ENCODE assay signal across 12 cellular contexts in genomic region chr17:83161298-83162034, GRCh38.
DNase-seq lines count a peak whose midpoint lies in the region; ATAC-seq and TF ChIP-seq lines count a peak whose summit lies in the region.
"Had no signal": no experiment of that assay in that cellular context is flagged by ENCODE, and none has a peak within 500 bp of the region (broad histone marks: within the 10 kb centered on the region; RNA-seq: fewer than 3 reads in every experiment).

No MANE protein-coding gene starts in this region.

- WGBS in IMR-90 (ENCODE audit: extremely low coverage in 2 of 2, insufficient read length in 1 of 2), 2 experiments = 20% methylated on average over 3 of the region's 14 CpGs; no CpG with 5 or more reads in 1 of the 2 experiments
- no CpG with 5 or more reads among the region's 14 CpGs for WGBS in trophoblast cell (ENCODE audit: extremely low coverage, insufficient coverage, insufficient read length)

- peak overlapping the region; percentile 34; the same call in 1 of the 3 replicates for H2BK15ac ChIP-seq in IMR-90 (ENCODE audit: low read depth, low read length)

- no peaks in the 10 kb centered on the region for H3K9me3 ChIP-seq in IMR-90 (ENCODE audit: control insufficient read depth, insufficient read depth, low read length)
- peaks cover 27% of the 10 kb centered on the region for H3K9me3 ChIP-seq in trophoblast cell (ENCODE audit: insufficient read depth, low read depth, low read length)

- H3K4me2 ChIP-seq in IMR-90 (ENCODE audit: low read depth, low read length) (peak overlapping the region; percentile 40), trophoblast cell (ENCODE audit: low read length) (no peak overlapping the region)

- H2AK5ac ChIP-seq in IMR-90 (ENCODE audit: low read depth, low read length) (peak overlapping the region; percentile 23; the same call in 1 of the 2 replicates), trophoblast cell (ENCODE audit: low read length) (no peak overlapping the region)

- peak overlapping the region; percentile 38 for H2AK9ac ChIP-seq in IMR-90 (replicated peaks; ENCODE audit: low read depth, low read length, poor library complexity)

- H4K91ac ChIP-seq in IMR-90 (ENCODE audit: insufficient read depth, low read depth, low read length) (no peak overlapping the region), trophoblast cell (ENCODE audit: low read depth, low read length) (no peak overlapping the region)

- H4K20me1 ChIP-seq in IMR-90 (ENCODE audit: insufficient read depth, low read length) = no peaks in the 10 kb centered on the region

- H3K79me1 ChIP-seq in IMR-90 (ENCODE audit: low read depth in 1 of 2, low read length in 2 of 2) = no peaks in the 10 kb centered on the region
- no peaks in the 10 kb centered on the region for H3K79me1 ChIP-seq in trophoblast cell (ENCODE audit: low read length)

- H3K23ac ChIP-seq in IMR-90 (ENCODE audit: low read depth, low read length) (no peak overlapping the region), trophoblast cell (ENCODE audit: low read length) (no peak overlapping the region)

- H3K36me3 ChIP-seq in IMR-90 (ENCODE audit: control insufficient read depth, insufficient read depth, low read length) = no peaks in the 10 kb centered on the region
- H3K36me3 ChIP-seq in trophoblast cell (ENCODE audit: control insufficient read depth in 1 of 2, insufficient read depth in 2 of 2, low read length in 2 of 2) = no peaks in the 10 kb centered on the region

- no peaks in the 10 kb centered on the region for H3K79me2 ChIP-seq in trophoblast cell (ENCODE audit: control insufficient read depth, insufficient read depth, low read length, poor library complexity)

- H3K27me3 ChIP-seq in IMR-90 (ENCODE audit: control insufficient read depth, insufficient read depth, low read length) (peaks cover 23% of the 10 kb centered on the region), trophoblast cell (ENCODE audit: insufficient read depth, low read length) (no peaks in the 10 kb centered on the region)

- no peak overlapping the region for H4K5ac ChIP-seq in IMR-90 (ENCODE audit: low read depth, low read length)

- peak; percentile 98 for ATAC-seq in IMR-90 (ENCODE audit: low read depth)
- ATAC-seq in omental fat pad (ENCODE audit: low FRiP score) = no peak
- ATAC-seq: activated CD4-positive, CD25-positive, alpha-beta regulatory T cell treated with anti-CD3 and anti-CD28 coated beads, Interleukin-2, amount 50 U/mL, for 24 hours had no signal

- H4K8ac ChIP-seq in IMR-90 (ENCODE audit: low read depth in 2 of 2, low read length in 2 of 2) (peak overlapping the region in 1 of 2 experiments; percentile 19; a peak in 1 of 4 replicates), trophoblast cell (ENCODE audit: low read depth, low read length) (no peak overlapping the region)

- H3K9ac ChIP-seq in IMR-90 (ENCODE audit: low read depth, low read length) (no peak overlapping the region), trophoblast cell (ENCODE audit: low read length) (no peak overlapping the region)

- H2BK5ac ChIP-seq in IMR-90 (ENCODE audit: low read depth, low read length, poor library complexity, severe bottlenecking) = no peak overlapping the region
- no peak overlapping the region for H2BK5ac ChIP-seq in trophoblast cell (ENCODE audit: low read depth, low read length, poor library complexity)

- intact Hi-C loops in IMR-90 (cut with micrococcal nuclease) = no loop called here

- peak overlapping the region; percentile 75 for H2BK120ac ChIP-seq in IMR-90 (ENCODE audit: low read depth, low read length)
- H2BK120ac ChIP-seq in trophoblast cell (ENCODE audit: insufficient read depth, low read length, poor library complexity) = no peak overlapping the region

- CTCF ChIA-PET in IMR-90 (lab: Yijun Ruan, JAX) = no interaction called here

- H2BK12ac ChIP-seq in trophoblast cell (ENCODE audit: low read length) = no peak overlapping the region

- dilution Hi-C loops in IMR-90 (cut with HindIII; ENCODE audit: low sequenced_read_pairs, unreplicated experiment) = no loop called here

- TF ChIP-seq RAD21 in IMR-90 (IDR thresholded peaks at IDR 0.05; ENCODE audit: low read length) = 0 out of 2 replicates have a peak, but pooled peaks have one; percentile 16

- H2AFZ ChIP-seq in IMR-90 (replicated peaks; ENCODE audit: low read length, poor library complexity) = peak overlapping the region; percentile 6
- H2AFZ ChIP-seq in trophoblast cell (ENCODE audit: insufficient read depth, low read length, poor library complexity) = no peak overlapping the region

- no peak overlapping the region for H3K56ac ChIP-seq in IMR-90 (ENCODE audit: extremely low read depth, insufficient read depth, low read length)

- no peak for TF ChIP-seq CTCF in AG09319 (IDR thresholded peaks at IDR 0.05; ENCODE audit: low read depth, low read length)
- no peak for TF ChIP-seq CTCF in IMR-90 (conservative IDR thresholded peaks at IDR 0.05; ENCODE audit: low read depth, low read length)
- TF ChIP-seq CTCF in omental fat pad (IDR thresholded peaks at IDR 0.05) = no peak

- in situ Hi-C loops in IMR-90 (cut with MboI; ENCODE audit: low sequenced_read_pairs) = no loop called here

- no peak overlapping the region for H4K12ac ChIP-seq in trophoblast cell (ENCODE audit: low read depth, low read length)

- H3K14ac ChIP-seq in IMR-90 (replicated peaks; ENCODE audit: low read depth, low read length) = 0 out of 2 replicates have a peak overlapping the region, but pooled peaks have one; percentile 34
- H3K14ac ChIP-seq in trophoblast cell (ENCODE audit: low read length) = no peak overlapping the region

- no peak overlapping the region; the same call in 1 of the 2 replicates for H3K18ac ChIP-seq in IMR-90 (ENCODE audit: low read depth, low read length)
- no peak overlapping the region for H3K18ac ChIP-seq in trophoblast cell (ENCODE audit: low read length)

- H3K27ac ChIP-seq in IMR-90 (ENCODE audit: insufficient read depth, low read length) (no peak overlapping the region), trophoblast cell (ENCODE audit: low read depth, low read length) (no peak overlapping the region)
- H3K27ac ChIP-seq: C4-2B, epithelial cell of prostate had no signal

- POLR2A ChIA-PET in IMR-90 (lab: Charles Lee; ENCODE audit: unreplicated experiment) = no interaction called here

- peak overlapping the region; percentile 75 for H3K4ac ChIP-seq in IMR-90 (ENCODE audit: low read depth, low read length)
- H3K4ac ChIP-seq in trophoblast cell (ENCODE audit: low read depth, low read length) = no peak overlapping the region

- DNase-seq in AG09319 (ENCODE audit: extremely low read depth, low read depth) (peak; percentile 84), IMR-90 (peak; percentile 92), fibroblast of the conjunctiva (ENCODE audit: low read depth) (peak; percentile 46), trophoblast cell (no peak), Kasumi-1 (lab: John Stamatoyannopoulos, UW) (no peak), NOMO-1 (lab: John Stamatoyannopoulos, UW; ENCODE audit: unreplicated experiment in 2 of 2) (no peak), cerebellum (ENCODE audit: low spot score) (no peak), omental fat pad (ENCODE audit: low spot score) (no peak)
- DNase-seq: NCI-H1694 treated with DMSO at 0.1 percent for 48 hours had no signal

- H3K4me1 ChIP-seq in IMR-90 (ENCODE audit: control insufficient read depth, insufficient read depth, low read length) = peaks cover 10% of the 10 kb centered on the region
- H3K4me1 ChIP-seq in trophoblast cell (ENCODE audit: control insufficient read depth in 1 of 2, insufficient read depth in 2 of 2, low read length in 2 of 2) = no peaks in the 10 kb centered on the region

- H3K9me1 ChIP-seq in IMR-90 (ENCODE audit: insufficient read depth, low read length) = peaks cover 8% of the 10 kb centered on the region

- no TSS peak for BruUV-seq in IMR-90 (replicated peaks; lab: Mats Ljungman, UMichigan)

- H2BK20ac ChIP-seq in IMR-90 (ENCODE audit: low read depth, low read length) = peak overlapping the region; percentile 18; the same call in 1 of the 2 replicates

- no peak for TF ChIP-seq POLR2A in IMR-90 (IDR thresholded peaks at IDR 0.05; ENCODE audit: low read depth, low read length)

- H3K4me3 ChIP-seq in IMR-90 (ENCODE audit: insufficient read depth, low read depth, low read length) (no peak overlapping the region), trophoblast cell (ENCODE audit: low read depth, low read length) (peak overlapping the region; percentile 20)

TF ChIP-seq in IMR-90, 13 proteins besides CTCF, POLR2A, EP300 and RAD21 (continues in another document):
- peak; percentile 71 for TF ChIP-seq MAFK (IDR thresholded peaks at IDR 0.05; ENCODE audit: low read depth, low read length)
- TF ChIP-seq NFE2L2 (IDR thresholded peaks at IDR 0.05; ENCODE audit: low read depth, low read length) = 0 out of 2 replicates have a peak, but pooled peaks have one; percentile 1
- TF ChIP-seq RCOR1 (IDR thresholded peaks at IDR 0.05; ENCODE audit: insufficient replicate concordance, low read length) = no peak
- TF ChIP-seq CEBPB (IDR thresholded peaks at IDR 0.05; ENCODE audit: low read depth, low read length) = no peak
- TF ChIP-seq RFX5 (IDR thresholded peaks at IDR 0.05; ENCODE audit: low read depth, low read length) = no peak
- TF ChIP-seq BHLHE40 (IDR thresholded peaks at IDR 0.05; ENCODE audit: low read depth, low read length) = peak; percentile 37; the same call in 1 of the 2 replicates
- TF ChIP-seq, protein P1, sequence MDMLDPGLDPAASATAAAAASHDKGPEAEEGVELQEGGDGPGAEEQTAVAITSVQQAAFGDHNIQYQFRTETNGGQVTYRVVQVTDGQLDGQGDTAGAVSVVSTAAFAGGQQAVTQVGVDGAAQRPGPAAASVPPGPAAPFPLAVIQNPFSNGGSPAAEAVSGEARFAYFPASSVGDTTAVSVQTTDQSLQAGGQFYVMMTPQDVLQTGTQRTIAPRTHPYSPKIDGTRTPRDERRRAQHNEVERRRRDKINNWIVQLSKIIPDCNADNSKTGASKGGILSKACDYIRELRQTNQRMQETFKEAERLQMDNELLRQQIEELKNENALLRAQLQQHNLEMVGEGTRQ (IDR thresholded peaks at IDR 0.05; ENCODE audit: low read depth, low read length) = no peak
- TF ChIP-seq MXI1 (IDR thresholded peaks at IDR 0.05; ENCODE audit: borderline replicate concordance, low read depth, low read length) = peak; percentile 44; the same call in 1 of the 2 replicates
- TF ChIP-seq CHD1 (IDR thresholded peaks at IDR 0.05; ENCODE audit: low read depth, low read length) = no peak
- TF ChIP-seq, protein P2, sequence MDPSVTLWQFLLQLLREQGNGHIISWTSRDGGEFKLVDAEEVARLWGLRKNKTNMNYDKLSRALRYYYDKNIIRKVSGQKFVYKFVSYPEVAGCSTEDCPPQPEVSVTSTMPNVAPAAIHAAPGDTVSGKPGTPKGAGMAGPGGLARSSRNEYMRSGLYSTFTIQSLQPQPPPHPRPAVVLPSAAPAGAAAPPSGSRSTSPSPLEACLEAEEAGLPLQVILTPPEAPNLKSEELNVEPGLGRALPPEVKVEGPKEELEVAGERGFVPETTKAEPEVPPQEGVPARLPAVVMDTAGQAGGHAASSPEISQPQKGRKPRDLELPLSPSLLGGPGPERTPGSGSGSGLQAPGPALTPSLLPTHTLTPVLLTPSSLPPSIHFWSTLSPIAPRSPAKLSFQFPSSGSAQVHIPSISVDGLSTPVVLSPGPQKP (IDR thresholded peaks at IDR 0.05; ENCODE audit: borderline replicate concordance, low read depth, low read length) = no peak
- 0 out of 2 replicates have a peak, but pooled peaks have one; percentile 38 for TF ChIP-seq FOS (IDR thresholded peaks at IDR 0.05; ENCODE audit: low read depth, low read length)

Comparison
In these comparisons a context has a peak if more than half of its experiments do, and no peak if none do; other contexts are left out.
1. DNase-seq: peak in AG09319 (single experiment), IMR-90 (single experiment) and fibroblast of the conjunctiva (single experiment); none in trophoblast cell (0 of 2), Kasumi-1 (0 of 2), NOMO-1 (0 of 2), cerebellum (single experiment) and omental fat pad (single experiment).